1 cellular context compared by ENCODE assay signal in the genomic region with DNA sequence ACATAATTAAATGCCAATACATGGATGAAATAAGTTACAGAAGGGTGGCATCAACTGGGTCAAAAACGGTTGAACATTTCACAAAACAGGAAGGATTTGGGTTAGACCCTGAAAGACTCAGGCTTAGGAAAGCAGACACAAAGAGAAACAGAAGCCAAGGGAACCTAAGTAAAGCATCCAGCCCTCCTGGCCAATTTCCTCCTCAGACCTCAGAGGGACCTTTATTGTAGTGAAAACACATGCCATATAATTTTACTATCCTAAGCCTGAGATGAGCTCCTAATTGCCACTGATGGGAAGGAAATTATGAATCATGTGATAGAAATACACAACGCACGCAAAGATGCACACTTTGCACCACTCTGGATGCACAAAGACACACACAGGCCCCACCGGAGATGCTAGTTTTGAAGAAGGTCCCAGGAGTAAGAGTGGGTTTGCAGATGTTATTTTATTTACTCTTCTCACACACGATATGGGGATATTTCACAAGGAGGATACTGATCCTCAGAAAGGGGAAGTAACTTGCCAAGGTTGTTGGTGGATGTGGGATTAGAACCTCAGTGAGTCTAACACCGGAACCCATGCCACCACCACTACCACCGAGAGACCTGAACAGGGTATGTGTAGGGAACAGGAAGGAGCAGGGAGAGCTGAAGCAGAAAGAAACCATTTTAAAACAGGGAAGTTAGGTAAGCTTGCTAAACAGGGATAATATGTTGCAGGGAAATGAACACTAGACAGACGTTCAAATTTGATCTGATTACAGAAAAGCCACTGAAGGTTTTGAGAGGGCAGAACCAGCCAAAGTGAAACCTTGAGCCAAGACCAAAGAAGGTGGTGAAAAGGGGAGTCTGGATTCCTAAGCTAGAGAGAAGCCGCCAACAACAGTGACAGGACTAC.
TF ChIP-seq lines count a peak whose summit lies in the region.

No MANE protein-coding gene starts in this region.

TF ChIP-seq in HepG2, 621 proteins besides CTCF, POLR2A, EP300 and RAD21:
- TF ChIP-seq ZNF274 (CRISPR knock-in tag; IDR thresholded peaks at IDR 0.05) = no peak
